8 cellular contexts compared by ENCODE assay signal in genomic region chr14:60656755-60657608, GRCh38. TPM values are rescaled to one million over a fixed set of nuclear protein-coding genes. Genes with fewer than 3 reads are reported as not detected.
DNase-seq lines count a peak whose midpoint lies in the region; ATAC-seq and TF ChIP-seq lines count a peak whose summit lies in the region.

No MANE protein-coding gene starts in this region.

- H3K4me3 Mint-ChIP-seq in CD4-positive, CD25-positive, alpha-beta regulatory T cell = peak overlapping the region in 3 of 4 donors; percentile 75 to 86 (median 79)

- H3K4me3 ChIP-seq in CD4-positive, CD25-positive, alpha-beta regulatory T cell (ENCODE audit: low read depth, low read length) = no peak overlapping the region
- H3K4me3 ChIP-seq in heart right ventricle (peak overlapping the region; percentile 45 to 71 (median 65)), psoas muscle (peak overlapping the region; percentile 91)

- H3K27ac Mint-ChIP-seq in CD4-positive, CD25-positive, alpha-beta regulatory T cell = no peak overlapping the region

- ATAC-seq in CD4-positive, CD25-positive, alpha-beta regulatory T cell (ENCODE audit: low read depth in 2 of 2) = peak; percentile 31 to 34
- ATAC-seq in GM18517 (IDR thresholded peaks at IDR 0.05; ENCODE audit: unreplicated experiment) = peak; percentile 67
- ATAC-seq in HG02884 (IDR thresholded peaks at IDR 0.05; ENCODE audit: unreplicated experiment) = peak; percentile 84
- peak; percentile 60 to 88 (median 78) for ATAC-seq in heart right ventricle
- ATAC-seq in psoas muscle = peak; percentile 72 to 78 (median 76)

- no peaks in the 10 kb centered on the region for H3K9me3 ChIP-seq in CD4-positive, CD25-positive, alpha-beta regulatory T cell (ENCODE audit: control insufficient read depth in 2 of 2, low read length in 2 of 2)
- H3K9me3 ChIP-seq in heart right ventricle = no peaks in the 10 kb centered on the region
- no peaks in the 10 kb centered on the region for H3K9me3 ChIP-seq in psoas muscle

- no peaks in the 10 kb centered on the region for H3K36me3 ChIP-seq in CD4-positive, CD25-positive, alpha-beta regulatory T cell (ENCODE audit: control insufficient read depth, insufficient read depth, low read length)
- H3K36me3 ChIP-seq in heart right ventricle = no peaks in the 10 kb centered on the region
- H3K36me3 ChIP-seq in psoas muscle (ENCODE audit: insufficient read depth in 1 of 2, low read depth in 1 of 2) = no peaks in the 10 kb centered on the region

- H3K27me3 ChIP-seq in CD4-positive, CD25-positive, alpha-beta regulatory T cell (ENCODE audit: control insufficient read depth, insufficient read depth, low read length) = peaks cover 42% of the 10 kb centered on the region
- peaks cover 25 to 100% (median 100%) of the 10 kb centered on the region in 7 donors for H3K27me3 ChIP-seq in heart right ventricle
- H3K27me3 ChIP-seq in psoas muscle (ENCODE audit: insufficient read depth in 3 of 3, low read length in 2 of 3) = no peaks in the 10 kb centered on the region

- 1% methylated on average over 87 to 88 of the region's 88 CpGs for WGBS in heart right ventricle, 2 donors
- WGBS in psoas muscle, 3 donors = 1 to 2% (median 1%) methylated on average over 73 to 88 of the region's 88 CpGs

- intact Hi-C loops in heart right ventricle (cut with DNase I) = loop anchor here in 2 of 10 donors (5.0 to 10.0 kb wide), 2 partner anchors 65 to 368 kb away; partner anchors contain the start of gene SIX4 (in 1 of the 2)
- intact Hi-C loops in psoas muscle (cut with DNase I) = loop anchor here in 1 of 2 donors (5.0 to 10.0 kb wide), 2 partner anchors 65 to 368 kb away; partner anchors contain the start of gene SIX4

- no peak overlapping the region for H3K27ac ChIP-seq in CD4-positive, CD25-positive, alpha-beta regulatory T cell (ENCODE audit: insufficient read depth, low read length, poor library complexity, severe bottlenecking)
- peak overlapping the region in 1 of 10 donors; percentile 29 for H3K27ac ChIP-seq in heart right ventricle
- peak overlapping the region; percentile 93 for H3K27ac ChIP-seq in psoas muscle

- H3K4me1 Mint-ChIP-seq in CD4-positive, CD25-positive, alpha-beta regulatory T cell = peaks cover 6 to 55% (median 17%) of the 10 kb centered on the region in 4 donors

- peaks cover 0 to 1% (median 0%) of the 10 kb centered on the region in 7 donors for H3K9me3 Mint-ChIP-seq in CD4-positive, CD25-positive, alpha-beta regulatory T cell

- DNase-seq in CD4-positive, CD25-positive, alpha-beta regulatory T cell = no peak
- DNase-seq in NCI-H2029 (lab: John Stamatoyannopoulos, UW) = peak; percentile 94
- DNase-seq in activated T-cell treated with anti-CD3 and anti-CD28 coated beads, Interleukin-2, amount 50 U/mL, for 48 hours = peak; percentile 50 to 64
- peak; percentile 21 to 48 for DNase-seq in heart right ventricle
- peak; percentile 71 to 88 for DNase-seq in psoas muscle
- DNase-seq in putamen (ENCODE audit: low spot score) = no peak

- H3K4me1 ChIP-seq in CD4-positive, CD25-positive, alpha-beta regulatory T cell (ENCODE audit: control insufficient read depth, insufficient read depth, low read length, poor library complexity, severe bottlenecking) = peaks cover 35% of the 10 kb centered on the region
- H3K4me1 ChIP-seq in heart right ventricle = peaks cover 0 to 44% (median 35%) of the 10 kb centered on the region in 9 donors
- peaks cover 13% of the 10 kb centered on the region for H3K4me1 ChIP-seq in psoas muscle

- H3K36me3 Mint-ChIP-seq in CD4-positive, CD25-positive, alpha-beta regulatory T cell = no peaks in the 10 kb centered on the region

- TF ChIP-seq CTCF in heart right ventricle (IDR thresholded peaks at IDR 0.05) = peak in 8 of 9 donors; percentile 17 to 66 (median 46)
- peak; percentile 46 for TF ChIP-seq CTCF in psoas muscle (IDR thresholded peaks at IDR 0.05)

- H3K27me3 Mint-ChIP-seq in CD4-positive, CD25-positive, alpha-beta regulatory T cell = peaks cover 91% of the 10 kb centered on the region

RNA-seq across cellular contexts. Expression of gene SIX1, which starts 7.7 kb away (rescaled TPM):
- not detected for total RNA-seq in CD4-positive, CD25-positive, alpha-beta regulatory T cell
- not detected for polyA plus RNA-seq in CD4-positive, CD25-positive, alpha-beta regulatory T cell
- total RNA-seq in heart right ventricle (under 1 TPM in 1 of 10 donors, not detected in 9; 0.33 TPM), psoas muscle (10 to 100 TPM; 38.5 to 58.0 (median 43.4) TPM)
- polyA plus RNA-seq in heart right ventricle (under 1 TPM in 1 of 2 donors, not detected in 1; 0.04 TPM), psoas muscle (10 to 100 TPM in 2 of 3 donors, 1 to 10 TPM in 1; 8.3 to 86.6 (median 37.7) TPM)

Comparison
In these comparisons a context has a peak if more than half of its experiments do, and no peak if none do; other contexts are left out.
1. ATAC-seq: peak in every context shown above with its lines; median percentile 84 in HG02884; 78 in heart right ventricle; 76 in psoas muscle; 67 in GM18517; 32 in CD4-positive, CD25-positive, alpha-beta regulatory T cell.
2. DNase-seq: peak in NCI-H2029 (single experiment), activated T-cell treated with anti-CD3 and anti-CD28 coated beads, Interleukin-2, amount 50 U/mL, for 48 hours (2 of 2), heart right ventricle (2 of 2) and psoas muscle (2 of 2); none in CD4-positive, CD25-positive, alpha-beta regulatory T cell (0 of 3) and putamen (single experiment).
3. RNA of gene SIX1, which starts 7.7 kb away (total RNA-seq): 38.5 to 58.0 TPM in psoas muscle; 0.33 TPM in heart right ventricle and not detected in CD4-positive, CD25-positive, alpha-beta regulatory T cell (single experiment); every median in the first group is over 10 times any median in the second.